ENCODE assay signal across 14 cellular contexts in genomic region chr7:28142650-28143049, GRCh38. TPM values are rescaled to one million over a fixed set of nuclear protein-coding genes. Genes with fewer than 3 reads are reported as not detected.
DNase-seq lines count a peak whose midpoint lies in the region; ATAC-seq, FAIRE-seq and TF ChIP-seq lines count a peak whose summit lies in the region.
"Had no signal": no experiment of that assay in that cellular context is flagged by ENCODE, and none has a peak within 500 bp of the region (broad histone marks: within the 10 kb centered on the region; RNA-seq: fewer than 3 reads in every experiment).

No MANE protein-coding gene starts in this region.

- peaks cover 9% of the 10 kb centered on the region for H3K4me1 Mint-ChIP-seq in activated naive CD4-positive, alpha-beta T cell treated with anti-CD3 and anti-CD28 coated beads for 36 hours (ENCODE audit: low read depth)
- H3K4me1 Mint-ChIP-seq in activated naive CD4-positive, alpha-beta T cell treated with anti-CD3 and anti-CD28 coated beads, Interleukin-2, amount 10 ng/mL, durations not matched to agents 7 days and 5 days, result no peaks in the 10 kb centered on the region
- H3K4me1 Mint-ChIP-seq in stimulated activated naive CD8-positive, alpha-beta T cell treated with anti-CD3 and anti-CD28 coated beads, Interleukin-15, amount 100 ng/mL, for 72 hours, result peaks cover 34% of the 10 kb centered on the region

- H3K36me3 ChIP-seq in upper lobe of left lung, result no peaks in the 10 kb centered on the region

- H3K27me3 Mint-ChIP-seq in activated naive CD4-positive, alpha-beta T cell treated with anti-CD3 and anti-CD28 coated beads for 36 hours (ENCODE audit: low read depth), result no peaks in the 10 kb centered on the region
- peaks cover 3% of the 10 kb centered on the region for H3K27me3 Mint-ChIP-seq in activated naive CD4-positive, alpha-beta T cell treated with anti-CD3 and anti-CD28 coated beads, Interleukin-2, amount 10 ng/mL, durations not matched to agents 7 days and 5 days
- no peaks in the 10 kb centered on the region for H3K27me3 Mint-ChIP-seq in stimulated activated naive CD8-positive, alpha-beta T cell treated with anti-CD3 and anti-CD28 coated beads, Interleukin-15, amount 100 ng/mL, for 72 hours
- H3K27me3 Mint-ChIP-seq: dendritic cell treated with granulocyte-macrophage colony-stimulating factor and Interleukin-4, amounts not matched to agents 40 ng/mL and 50 ng/mL, for 4 days had no signal

- CTCF ChIA-PET in activated naive CD4-positive, alpha-beta T cell treated with anti-CD3 and anti-CD28 coated beads for 36 hours (lab: Charles Lee), result interaction anchor here (1.0 to 1.4 kb wide), 2 partner anchors 44 to 49 kb away, joined by 3 to 4 read pairs; no protein-coding TSS in a partner anchor
- CTCF ChIA-PET in activated naive CD4-positive, alpha-beta T cell treated with anti-CD3 and anti-CD28 coated beads, Interleukin-2, amount 10 ng/mL, durations not matched to agents 7 days and 5 days (lab: Charles Lee), result no interaction called here

- TF ChIP-seq CTCF in WI38 (IDR thresholded peaks at IDR 0.05; ENCODE audit: low read depth, low read length) (0 out of 2 replicates have a peak, but pooled peaks have one; percentile 6), upper lobe of left lung (IDR thresholded peaks at IDR 0.05) (no peak)

- no peak for TF ChIP-seq POLR2A in upper lobe of left lung (IDR thresholded peaks at IDR 0.05)

- no peak overlapping the region for H3K27ac Mint-ChIP-seq in activated naive CD4-positive, alpha-beta T cell treated with anti-CD3 and anti-CD28 coated beads for 36 hours
- no peak overlapping the region for H3K27ac Mint-ChIP-seq in activated naive CD4-positive, alpha-beta T cell treated with anti-CD3 and anti-CD28 coated beads, Interleukin-2, amount 10 ng/mL, durations not matched to agents 7 days and 5 days
- H3K27ac Mint-ChIP-seq in stimulated activated naive CD8-positive, alpha-beta T cell treated with anti-CD3 and anti-CD28 coated beads, Interleukin-15, amount 100 ng/mL, for 72 hours, result peak overlapping the region in 1 of 2 donors; percentile 22
- H3K27ac Mint-ChIP-seq: dendritic cell treated with granulocyte-macrophage colony-stimulating factor and Interleukin-4, amounts not matched to agents 40 ng/mL and 50 ng/mL, for 4 days had no signal

- H3K4me3 ChIP-seq in WI38 (ENCODE audit: low read depth, low read length) (no peak overlapping the region), upper lobe of left lung (no peak overlapping the region)

- WGBS in upper lobe of left lung, 2 donors, result 95 to 97% methylated on average over 3 of the region's 3 CpGs

- peak; percentile 25 for DNase-seq in activated naive CD4-positive, alpha-beta T cell treated with anti-CD3 and anti-CD28 coated beads for 36 hours
- DNase-seq in activated naive CD4-positive, alpha-beta T cell treated with anti-CD3 and anti-CD28 coated beads, Interleukin-2, amount 10 ng/mL, durations not matched to agents 7 days and 5 days, result no peak
- peak; percentile 29 for DNase-seq in iPS-NIHi11 (ENCODE audit: low spot score)
- DNase-seq in stimulated activated naive CD8-positive, alpha-beta T cell treated with anti-CD3 and anti-CD28 coated beads, Interleukin-15, amount 100 ng/mL, for 72 hours, result no peak
- DNase-seq in dedifferentiated amniotic fluid mesenchymal stem cell (ENCODE audit: extremely low spot score), result no peak
- DNase-seq in upper lobe of left lung, result no peak
- DNase-seq in HTR-8/SVneo (ENCODE audit: insufficient read length, low spot score), result no peak
- DNase-seq: GOT3, kidney glomerular epithelial cell, NCI-H1048 had no signal

- H3K9me3 Mint-ChIP-seq in activated naive CD4-positive, alpha-beta T cell treated with anti-CD3 and anti-CD28 coated beads for 36 hours, result no peaks in the 10 kb centered on the region
- no peaks in the 10 kb centered on the region for H3K9me3 Mint-ChIP-seq in activated naive CD4-positive, alpha-beta T cell treated with anti-CD3 and anti-CD28 coated beads, Interleukin-2, amount 10 ng/mL, durations not matched to agents 7 days and 5 days
- H3K9me3 Mint-ChIP-seq in stimulated activated naive CD8-positive, alpha-beta T cell treated with anti-CD3 and anti-CD28 coated beads, Interleukin-15, amount 100 ng/mL, for 72 hours, result no peaks in the 10 kb centered on the region
- H3K9me3 Mint-ChIP-seq: dendritic cell treated with granulocyte-macrophage colony-stimulating factor and Interleukin-4, amounts not matched to agents 40 ng/mL and 50 ng/mL, for 4 days; neural crest cell had no signal

- FAIRE-seq in HTR-8/SVneo (lab: Jason Lieb, UNC), result no peak

- peak; percentile 64 for ATAC-seq in stimulated activated naive CD8-positive, alpha-beta T cell treated with anti-CD3 and anti-CD28 coated beads, Interleukin-15, amount 100 ng/mL, for 72 hours
- ATAC-seq in upper lobe of left lung (ENCODE audit: low FRiP score in 2 of 2), result no peak

- no peak overlapping the region for H3K4me3 Mint-ChIP-seq in activated naive CD4-positive, alpha-beta T cell treated with anti-CD3 and anti-CD28 coated beads for 36 hours
- H3K4me3 Mint-ChIP-seq in activated naive CD4-positive, alpha-beta T cell treated with anti-CD3 and anti-CD28 coated beads, Interleukin-2, amount 10 ng/mL, durations not matched to agents 7 days and 5 days, result no peak overlapping the region
- no peak overlapping the region for H3K4me3 Mint-ChIP-seq in stimulated activated naive CD8-positive, alpha-beta T cell treated with anti-CD3 and anti-CD28 coated beads, Interleukin-15, amount 100 ng/mL, for 72 hours
- H3K4me3 Mint-ChIP-seq: dendritic cell treated with granulocyte-macrophage colony-stimulating factor and Interleukin-4, amounts not matched to agents 40 ng/mL and 50 ng/mL, for 4 days; neural crest cell had no signal

- no peak for TF ChIP-seq EP300 in upper lobe of left lung (IDR thresholded peaks at IDR 0.05)

- intact Hi-C loops in activated naive CD4-positive, alpha-beta T cell treated with anti-CD3 and anti-CD28 coated beads for 36 hours (cut with micrococcal nuclease), result loop anchor here (1.0 kb wide), 1 partner anchor 130 kb away; no protein-coding TSS in a partner anchor

- no peaks in the 10 kb centered on the region for H3K36me3 Mint-ChIP-seq in activated naive CD4-positive, alpha-beta T cell treated with anti-CD3 and anti-CD28 coated beads for 36 hours (ENCODE audit: low read depth)
- no peaks in the 10 kb centered on the region for H3K36me3 Mint-ChIP-seq in activated naive CD4-positive, alpha-beta T cell treated with anti-CD3 and anti-CD28 coated beads, Interleukin-2, amount 10 ng/mL, durations not matched to agents 7 days and 5 days

- H3K27me3 ChIP-seq in upper lobe of left lung, result no peaks in the 10 kb centered on the region

- no peaks in the 10 kb centered on the region for H3K9me3 ChIP-seq in upper lobe of left lung

- H3K27ac ChIP-seq in upper lobe of left lung, result no peak overlapping the region
- H3K27ac ChIP-seq: RWPE1 had no signal

- no peaks in the 10 kb centered on the region for H3K4me1 ChIP-seq in upper lobe of left lung

RNA-seq across cellular contexts. Expression of gene JAZF1, which starts 37.9 kb away (rescaled TPM):
- total RNA-seq in activated naive CD4-positive, alpha-beta T cell treated with anti-CD3 and anti-CD28 coated beads for 36 hours, result 1 to 10 TPM; 3.4 to 4.7 TPM
- 10 to 100 TPM in 4 of 6 donors, 1 to 10 TPM in 2; 4.2 to 19.4 (median 12.4) TPM for total RNA-seq in upper lobe of left lung

Comparison
In these comparisons a context has a peak if more than half of its experiments do, and no peak if none do; other contexts are left out.
1. DNase-seq: peak in activated naive CD4-positive, alpha-beta T cell treated with anti-CD3 and anti-CD28 coated beads for 36 hours (single experiment) and iPS-NIHi11 (single experiment); none in activated naive CD4-positive, alpha-beta T cell treated with anti-CD3 and anti-CD28 coated beads, Interleukin-2, amount 10 ng/mL, durations not matched to agents 7 days and 5 days (single experiment), stimulated activated naive CD8-positive, alpha-beta T cell treated with anti-CD3 and anti-CD28 coated beads, Interleukin-15, amount 100 ng/mL, for 72 hours (0 of 2), dedifferentiated amniotic fluid mesenchymal stem cell (single experiment), upper lobe of left lung (0 of 2) and HTR-8/SVneo (single experiment).